8 cellular contexts compared by ENCODE assay signal in genomic region chr2:75608684-75609333, GRCh38. TPM values are rescaled to one million over a fixed set of nuclear protein-coding genes. Genes with fewer than 3 reads are reported as not detected.
DNase-seq lines count a peak whose midpoint lies in the region; ATAC-seq and TF ChIP-seq lines count a peak whose summit lies in the region.

No MANE protein-coding gene starts in this region.

- peak overlapping the region; percentile 61 for H2AFZ ChIP-seq in PC-9

- peak overlapping the region; percentile 40; the same call in 1 of the 2 replicates for H3K4me3 ChIP-seq in PC-9
- H3K4me3 ChIP-seq in ovary: no peak overlapping the region
- no peak overlapping the region for H3K4me3 ChIP-seq in uterus

- 13 to 17% (median 15%) methylated on average over 25 of the region's 25 CpGs for WGBS in ovary, 3 donors

- no peaks in the 10 kb centered on the region for H3K9me2 ChIP-seq in PC-9 (ENCODE audit: insufficient read depth)

- TF ChIP-seq POLR2A in ovary (IDR thresholded peaks at IDR 0.05) (no peak), uterus (IDR thresholded peaks at IDR 0.05) (no peak)

- DNase-seq in D341Med (ENCODE audit: low spot score) (peak; percentile 86), PC-9 (peak; percentile 52 to 70), head of caudate nucleus (peak; percentile 55 to 88 (median 76)), ovary (peak in 4 of 5 donors; percentile 19 to 62 (median 42)), uterus (peak; percentile 22 to 48)
- peak; percentile 82 for DNase-seq in activated effector memory CD4-positive, alpha-beta T cell treated with anti-CD3 and anti-CD28 coated beads, Interleukin-2, amount 50 U/mL, for 16 hours

- H3K27ac ChIP-seq in PC-9: peak overlapping the region; percentile 17; the same call in 1 of the 2 replicates
- H3K27ac ChIP-seq in ovary: no peak overlapping the region
- H3K27ac ChIP-seq in uterus: no peak overlapping the region

- peak; percentile 99 for TF ChIP-seq CTCF in PC-9 (conservative IDR thresholded peaks at IDR 0.05)
- TF ChIP-seq CTCF in ovary (IDR thresholded peaks at IDR 0.05): peak; percentile 29 to 52 (median 34)
- peak; percentile 73 to 88 (median 77) for TF ChIP-seq CTCF in uterus (IDR thresholded peaks at IDR 0.05)

- intact Hi-C loops in PC-9 (cut with micrococcal nuclease; ENCODE audit: unreplicated experiment): loop anchor here (1.0 to 10.0 kb wide), 4 partner anchors 35 to 454 kb away; partner anchors contain the start of gene EVA1A
- intact Hi-C loops in head of caudate nucleus (cut with DNase I): no loop called here
- intact Hi-C loops in ovary (cut with DNase I): no loop called here
- intact Hi-C loops in uterus (cut with DNase I; ENCODE audit: low total_unique reads): no loop called here

- H3K9me3 ChIP-seq in PC-9 (ENCODE audit: insufficient read depth, low read depth): no peaks in the 10 kb centered on the region
- H3K9me3 ChIP-seq in ovary: no peaks in the 10 kb centered on the region
- no peaks in the 10 kb centered on the region for H3K9me3 ChIP-seq in uterus

- ATAC-seq in GM19452 (IDR thresholded peaks at IDR 0.05; ENCODE audit: unreplicated experiment) (peak; percentile 75), HG03565 (IDR thresholded peaks at IDR 0.05; ENCODE audit: unreplicated experiment) (peak; percentile 65)

- no peaks in the 10 kb centered on the region for H4K20me1 ChIP-seq in PC-9 (ENCODE audit: insufficient read depth)

- H3K36me3 ChIP-seq in PC-9 (ENCODE audit: low read depth) (no peaks in the 10 kb centered on the region), ovary (no peaks in the 10 kb centered on the region), uterus (no peaks in the 10 kb centered on the region)

- no peak for TF ChIP-seq EP300 in ovary (IDR thresholded peaks at IDR 0.05)

- H3K79me2 ChIP-seq in PC-9 (ENCODE audit: low read depth): no peaks in the 10 kb centered on the region

- H3K27me3 ChIP-seq in PC-9 (ENCODE audit: insufficient read depth, low read depth) (no peaks in the 10 kb centered on the region), ovary (no peaks in the 10 kb centered on the region), uterus (no peaks in the 10 kb centered on the region)

- BruUV-seq in PC-9 (replicated peaks; lab: Mats Ljungman, UMichigan): no TSS peak

- POLR2A ChIA-PET in PC-9 (lab: Charles Lee; ENCODE audit: unreplicated experiment): interaction anchor here (0.6 kb wide), 1 partner anchor 146 kb away, joined by 12 read pairs; no protein-coding TSS in a partner anchor

- CTCF ChIA-PET in PC-9 (lab: Charles Lee): interaction anchor here (0.6 to 1.8 kb wide), 8 partner anchors 14 to 143 kb away, joined by 3 to 19 read pairs (median 6); partner anchors contain the start of gene EVA1A

- peaks cover 36% of the 10 kb centered on the region for H3F3A ChIP-seq in PC-9 (ENCODE audit: insufficient read depth, low read depth)

- H3K4me2 ChIP-seq in PC-9: peak overlapping the region; percentile 75

- H3K4me1 ChIP-seq in PC-9 (replicated peaks; ENCODE audit: insufficient read depth) (peaks cover 54% of the 10 kb centered on the region), ovary (ENCODE audit: insufficient read depth) (no peaks in the 10 kb centered on the region), uterus (no peaks in the 10 kb centered on the region)

RNA-seq across cellular contexts. Expression of gene MRPL19, which starts 37.8 kb away (rescaled TPM):
- total RNA-seq in PC-9 (2021) (46.5 and 51.0 TPM in 2 replicates), ovary (10 to 100 TPM; 20.5 to 46.8 (median 34.1) TPM), uterus (10 to 100 TPM; 27.9 to 64.0 (median 45.8) TPM)
- 10 to 100 TPM; 11.9 to 30.5 TPM for polyA plus RNA-seq in ovary

RNA-seq across cellular contexts. Expression of gene EVA1A, which starts 48.1 kb away (rescaled TPM):
- total RNA-seq in PC-9 (2021): 10.8 and 18.2 TPM in 2 replicates
- 10 to 100 TPM in 1 of 7 donors, 1 to 10 TPM in 5, under 1 TPM in 1; 0.76 to 12.2 (median 1.6) TPM for total RNA-seq in ovary
- under 1 TPM; 0.62 to 0.80 TPM for polyA plus RNA-seq in ovary
- total RNA-seq in uterus: 10 to 100 TPM in 1 of 4 donors, 1 to 10 TPM in 2, not detected in 1; 1.2 to 22.1 (median 2.3) TPM

Comparison
In these comparisons a context has a peak if more than half of its experiments do, and no peak if none do; other contexts are left out.
1. DNase-seq: peak in every context shown above with its lines; median percentile 86 in D341Med; 82 in activated effector memory CD4-positive, alpha-beta T cell treated with anti-CD3 and anti-CD28 coated beads, Interleukin-2, amount 50 U/mL, for 16 hours; 76 in head of caudate nucleus; 61 in PC-9; 42 in ovary; 35 in uterus.
2. CTCF ChIP-seq: peak in every context shown above with its lines; median percentile 99 in PC-9; 77 in uterus; 34 in ovary.